ENCODE assay signal across 16 cellular contexts in genomic region chr14:51564986-51565604, GRCh38.
A peak's percentile ranks its signal among the peaks of the same experiment; 100 is the strongest.
DNase-seq lines count a peak whose midpoint lies in the region; ATAC-seq and TF ChIP-seq lines count a peak whose summit lies in the region.
"Had no signal": no experiment of that assay in that cellular context is flagged by ENCODE, and none has a peak within 500 bp of the region (broad histone marks: within the 10 kb centered on the region; RNA-seq: fewer than 3 reads in every experiment).

No MANE protein-coding gene starts in this region.

- no peak overlapping the region for H3K56ac ChIP-seq in IMR-90 (ENCODE audit: extremely low read depth, insufficient read depth, low read length)

- H3K36me3 ChIP-seq in IMR-90 (ENCODE audit: control insufficient read depth, insufficient read depth, low read length) (no peaks in the 10 kb centered on the region), left lung (no peaks in the 10 kb centered on the region)
- H3K36me3 ChIP-seq: left ventricle myocardium inferior had no signal

- H3K14ac ChIP-seq in IMR-90 (replicated peaks; ENCODE audit: low read depth, low read length): peak overlapping the region; percentile 5; the same call in 1 of the 2 replicates

- dilution Hi-C loops in IMR-90 (cut with HindIII; ENCODE audit: low sequenced_read_pairs, unreplicated experiment): no loop called here

- no CpG with 5 or more reads among the region's 6 CpGs for WGBS in IMR-90 (ENCODE audit: extremely low coverage in 2 of 2, insufficient read length in 1 of 2), 2 experiments

- intact Hi-C loops in IMR-90 (cut with micrococcal nuclease) (no loop called here), left lung (cut with DNase I) (no loop called here)

- no peak overlapping the region for H3K23ac ChIP-seq in IMR-90 (ENCODE audit: low read depth, low read length)

- peak overlapping the region; percentile 61; the same call in 1 of the 2 replicates for H4K5ac ChIP-seq in IMR-90 (ENCODE audit: low read depth, low read length)

- peaks cover 5 to 46% of the 10 kb centered on the region in 2 experiments; a peak in 3 of 4 replicates for H3K79me1 ChIP-seq in IMR-90 (ENCODE audit: low read depth in 1 of 2, low read length in 2 of 2)

- H3K4me3 ChIP-seq in AG10803 (ENCODE audit: low read length) (no peak overlapping the region), IMR-90 (ENCODE audit: insufficient read depth, low read depth, low read length) (no peak overlapping the region), left lung (no peak overlapping the region)
- H3K4me3 ChIP-seq: left ventricle myocardium inferior, testis had no signal

- no peak for TF ChIP-seq POLR2A in IMR-90 (IDR thresholded peaks at IDR 0.05; ENCODE audit: low read depth, low read length)

- H2AK9ac ChIP-seq in IMR-90 (replicated peaks; ENCODE audit: low read depth, low read length, poor library complexity): no peak overlapping the region

- BruUV-seq in IMR-90 (replicated peaks; lab: Mats Ljungman, UMichigan): no TSS peak

- peak overlapping the region; percentile 98 for H2BK5ac ChIP-seq in IMR-90 (ENCODE audit: low read depth, low read length, poor library complexity, severe bottlenecking)

- peak overlapping the region; percentile 50; the same call in 1 of the 2 replicates for H2BK20ac ChIP-seq in IMR-90 (ENCODE audit: low read depth, low read length)

- H3K9me3 ChIP-seq in IMR-90 (ENCODE audit: control insufficient read depth, insufficient read depth, low read length) (no peaks in the 10 kb centered on the region), left lung (no peaks in the 10 kb centered on the region)
- H3K9me3 ChIP-seq: left ventricle myocardium inferior, testis had no signal

- in situ Hi-C loops in IMR-90 (cut with MboI; ENCODE audit: low sequenced_read_pairs): no loop called here

- H2AFZ ChIP-seq in IMR-90 (replicated peaks; ENCODE audit: low read length, poor library complexity): no peak overlapping the region

- no peak for TF ChIP-seq CTCF in AG10803 (conservative IDR thresholded peaks at IDR 0.05; ENCODE audit: low read length)
- TF ChIP-seq CTCF in IMR-90 (conservative IDR thresholded peaks at IDR 0.05; ENCODE audit: low read depth, low read length): no peak
- TF ChIP-seq CTCF in left lung (IDR thresholded peaks at IDR 0.05): no peak

- H2BK120ac ChIP-seq in IMR-90 (ENCODE audit: low read depth, low read length): peak overlapping the region; percentile 27; the same call in 1 of the 2 replicates

- no peaks in the 10 kb centered on the region for H4K20me1 ChIP-seq in IMR-90 (ENCODE audit: insufficient read depth, low read length)

- peak overlapping the region; percentile 86 for H4K91ac ChIP-seq in IMR-90 (ENCODE audit: insufficient read depth, low read depth, low read length)

- H4K8ac ChIP-seq in IMR-90 (ENCODE audit: low read depth in 2 of 2, low read length in 2 of 2): peak overlapping the region in 1 of 2 experiments; percentile 1; a peak in 3 of 4 replicates

- CTCF ChIA-PET in IMR-90 (lab: Yijun Ruan, JAX): no interaction called here

- H3K4ac ChIP-seq in IMR-90 (ENCODE audit: low read depth, low read length): peak overlapping the region; percentile 14; the same call in 1 of the 2 replicates

- no peak overlapping the region for H3K9ac ChIP-seq in IMR-90 (ENCODE audit: low read depth, low read length)

- no peak overlapping the region for H3K27ac ChIP-seq in IMR-90 (ENCODE audit: insufficient read depth, low read length)
- no peak overlapping the region for H3K27ac ChIP-seq in left lung
- H3K27ac ChIP-seq: left ventricle myocardium inferior, testis had no signal

- peaks cover 21% of the 10 kb centered on the region for H3K4me1 ChIP-seq in IMR-90 (ENCODE audit: control insufficient read depth, insufficient read depth, low read length)
- no peaks in the 10 kb centered on the region for H3K4me1 ChIP-seq in left lung
- H3K4me1 ChIP-seq: left ventricle myocardium inferior, testis had no signal

- peak overlapping the region; percentile 27 for H2AK5ac ChIP-seq in IMR-90 (ENCODE audit: low read depth, low read length)

- peak overlapping the region; percentile 82; the same call in 2 of the 3 replicates for H2BK15ac ChIP-seq in IMR-90 (ENCODE audit: low read depth, low read length)

- H3K27me3 ChIP-seq in IMR-90 (ENCODE audit: control insufficient read depth, insufficient read depth, low read length) (no peaks in the 10 kb centered on the region), left lung (no peaks in the 10 kb centered on the region)
- H3K27me3 ChIP-seq: testis had no signal

- no peak for TF ChIP-seq RAD21 in IMR-90 (IDR thresholded peaks at IDR 0.05; ENCODE audit: low read length)

- peak; percentile 28 for DNase-seq in AG10803 (ENCODE audit: low read depth)
- no peak for DNase-seq in IMR-90
- peak; percentile 32 for DNase-seq in astrocyte of the hippocampus (ENCODE audit: low read depth, low spot score)
- no peak for DNase-seq in left lung
- DNase-seq in retina: no peak
- DNase-seq in foreskin melanocyte: no peak
- DNase-seq in NCI-H2107 (lab: John Stamatoyannopoulos, UW): no peak
- DNase-seq: activated CD8-positive, alpha-beta memory T cell treated with anti-CD3 and anti-CD28 coated beads for 24 hours; activated effector memory CD4-positive, alpha-beta T cell treated with Interleukin-2 at 50 U/mL for 16 hours; H9; hippocampal formation; left ventricle myocardium inferior; naive thymus-derived CD8-positive, alpha-beta T cell; NCI-H1436; testis had no signal

- POLR2A ChIA-PET in IMR-90 (lab: Charles Lee; ENCODE audit: unreplicated experiment): no interaction called here

- H3K9me1 ChIP-seq in IMR-90 (ENCODE audit: insufficient read depth, low read length): peaks cover 3% of the 10 kb centered on the region; the same call in 1 of the 2 replicates

- H3K4me2 ChIP-seq in IMR-90 (ENCODE audit: low read depth, low read length): no peak overlapping the region

- ATAC-seq in IMR-90 (ENCODE audit: low read depth): no peak
- peak; percentile 58 for ATAC-seq in left lung
- ATAC-seq in HG03469 (IDR thresholded peaks at IDR 0.05; ENCODE audit: unreplicated experiment): no peak
- ATAC-seq: naive thymus-derived CD8-positive, alpha-beta T cell had no signal

- H3K18ac ChIP-seq in IMR-90 (ENCODE audit: low read depth, low read length): peak overlapping the region; percentile 88

TF ChIP-seq in IMR-90, 13 proteins besides CTCF, POLR2A, EP300 and RAD21:
- TF ChIP-seq MXI1 (IDR thresholded peaks at IDR 0.05; ENCODE audit: borderline replicate concordance, low read depth, low read length) (no peak), CEBPB (IDR thresholded peaks at IDR 0.05; ENCODE audit: low read depth, low read length) (no peak), CHD1 (IDR thresholded peaks at IDR 0.05; ENCODE audit: low read depth, low read length) (no peak), MAFK (IDR thresholded peaks at IDR 0.05; ENCODE audit: low read depth, low read length) (no peak), FOS (IDR thresholded peaks at IDR 0.05; ENCODE audit: low read depth, low read length) (no peak), USF2 (IDR thresholded peaks at IDR 0.05; ENCODE audit: low read depth, low read length) (no peak), RCOR1 (IDR thresholded peaks at IDR 0.05; ENCODE audit: insufficient replicate concordance, low read length) (no peak), MAZ (IDR thresholded peaks at IDR 0.05; ENCODE audit: borderline replicate concordance, low read depth, low read length) (no peak)
- TF ChIP-seq, protein P1, sequence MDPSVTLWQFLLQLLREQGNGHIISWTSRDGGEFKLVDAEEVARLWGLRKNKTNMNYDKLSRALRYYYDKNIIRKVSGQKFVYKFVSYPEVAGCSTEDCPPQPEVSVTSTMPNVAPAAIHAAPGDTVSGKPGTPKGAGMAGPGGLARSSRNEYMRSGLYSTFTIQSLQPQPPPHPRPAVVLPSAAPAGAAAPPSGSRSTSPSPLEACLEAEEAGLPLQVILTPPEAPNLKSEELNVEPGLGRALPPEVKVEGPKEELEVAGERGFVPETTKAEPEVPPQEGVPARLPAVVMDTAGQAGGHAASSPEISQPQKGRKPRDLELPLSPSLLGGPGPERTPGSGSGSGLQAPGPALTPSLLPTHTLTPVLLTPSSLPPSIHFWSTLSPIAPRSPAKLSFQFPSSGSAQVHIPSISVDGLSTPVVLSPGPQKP (IDR thresholded peaks at IDR 0.05; ENCODE audit: borderline replicate concordance, low read depth, low read length): no peak
TF ChIP-seq in IMR-90: peak in this region for 0.

Comparison
In these comparisons a context has a peak if more than half of its experiments do, and no peak if none do; other contexts are left out.
1. DNase-seq: peak in AG10803 (single experiment) and astrocyte of the hippocampus (single experiment); none in IMR-90 (single experiment), left lung (0 of 2), retina (single experiment), foreskin melanocyte (single experiment) and NCI-H2107 (single experiment).